Comparison of ENCODE assay signal across 9 cellular contexts in genomic region chr3:31917303-31917903, GRCh38.
DNase-seq lines count a peak whose midpoint lies in the region; ATAC-seq, FAIRE-seq and TF ChIP-seq lines count a peak whose summit lies in the region.
"Had no signal": no experiment of that assay in that cellular context is flagged by ENCODE, and none has a peak within 500 bp of the region (broad histone marks: within the 10 kb centered on the region; RNA-seq: fewer than 3 reads in every experiment).

No MANE protein-coding gene starts in this region.

- no peaks in the 10 kb centered on the region for H3K36me3 ChIP-seq in astrocyte (ENCODE audit: insufficient read depth, low read length)
- H3K36me3 ChIP-seq in suprapubic skin, result no peaks in the 10 kb centered on the region
- H3K36me3 ChIP-seq: BLaER1 had no signal

- H3K4me3 Mint-ChIP-seq in activated T-cell treated with anti-CD3 and anti-CD28 coated beads, Interleukin-2, amount 50 U/mL, for 4 hours, result peak overlapping the region; percentile 17
- H3K4me3 Mint-ChIP-seq in astrocyte (ENCODE audit: unreplicated experiment), result peak overlapping the region; percentile 50

- H3K36me3 Mint-ChIP-seq in activated T-cell treated with anti-CD3 and anti-CD28 coated beads, Interleukin-2, amount 50 U/mL, for 4 hours (ENCODE audit: insufficient read depth), result no peaks in the 10 kb centered on the region
- peaks cover 5% of the 10 kb centered on the region for H3K36me3 Mint-ChIP-seq in astrocyte (ENCODE audit: low read depth, unreplicated experiment)

- no peaks in the 10 kb centered on the region for H3K27me3 ChIP-seq in astrocyte (ENCODE audit: insufficient read depth, low read length)
- no peaks in the 10 kb centered on the region for H3K27me3 ChIP-seq in suprapubic skin
- H3K27me3 ChIP-seq: BLaER1 had no signal

- H3K9me3 Mint-ChIP-seq in activated T-cell treated with anti-CD3 and anti-CD28 coated beads, Interleukin-2, amount 50 U/mL, for 4 hours, result peaks cover 10% of the 10 kb centered on the region
- H3K9me3 Mint-ChIP-seq in astrocyte (ENCODE audit: unreplicated experiment), result no peaks in the 10 kb centered on the region

- TF ChIP-seq CTCF in astrocyte (IDR thresholded peaks at IDR 0.05; ENCODE audit: insufficient read depth, low read depth, low read length) (no peak), suprapubic skin (IDR thresholded peaks at IDR 0.05) (no peak)

- no peak overlapping the region for H3K27ac Mint-ChIP-seq in astrocyte (ENCODE audit: unreplicated experiment)

- no peaks in the 10 kb centered on the region for H3K4me1 ChIP-seq in astrocyte (ENCODE audit: insufficient read depth, low read length)
- H3K4me1 ChIP-seq in suprapubic skin, result peaks cover 21% of the 10 kb centered on the region

- FAIRE-seq in astrocyte (lab: Jason Lieb, UNC) (no peak), RCC 7860 (lab: Jason Lieb, UNC) (no peak)

- H4K20me1 ChIP-seq in astrocyte (ENCODE audit: insufficient read depth, low read length), result peaks cover 15% of the 10 kb centered on the region
- H4K20me1 ChIP-seq: BLaER1 had no signal

- H2AFZ ChIP-seq in astrocyte (ENCODE audit: low read depth, low read length), result no peak overlapping the region

- TF ChIP-seq EP300 in suprapubic skin (IDR thresholded peaks at IDR 0.05), result no peak

- DNase-seq in activated T-cell treated with anti-CD3 and anti-CD28 coated beads, Interleukin-2, amount 50 U/mL, for 4 hours, result no peak
- DNase-seq in activated T-cell treated with anti-CD3 and anti-CD28 coated beads, Interleukin-2, amount 50 U/mL, for 48 hours, result no peak
- DNase-seq in astrocyte (ENCODE audit: low read depth), result no peak
- no peak for DNase-seq in suprapubic skin (ENCODE audit: low spot score in 2 of 2)
- no peak for DNase-seq in RCC 7860 (ENCODE audit: low spot score)
- no peak for DNase-seq in stimulated activated CD4-positive, alpha-beta T cell treated with anti-CD3 and anti-CD28 coated beads, Interleukin-4, amount 100 ng/mL, for 1 hour
- DNase-seq in cerebellum (ENCODE audit: low spot score), result no peak

- H3K4me2 ChIP-seq in astrocyte (ENCODE audit: low read length), result peak overlapping the region; percentile 56

- ATAC-seq in activated T-cell treated with anti-CD3 and anti-CD28 coated beads, Interleukin-2, amount 50 U/mL, for 4 hours, result peak in 1 of 2 donors; percentile 30
- ATAC-seq in HG03064 (IDR thresholded peaks at IDR 0.05; ENCODE audit: low read depth, unreplicated experiment), result peak; percentile 53

- H3K79me2 ChIP-seq in astrocyte (ENCODE audit: insufficient read depth, low read length), result peaks cover 4% of the 10 kb centered on the region

- H3K27me3 Mint-ChIP-seq in activated T-cell treated with anti-CD3 and anti-CD28 coated beads, Interleukin-2, amount 50 U/mL, for 4 hours (ENCODE audit: low read depth), result no peaks in the 10 kb centered on the region
- H3K27me3 Mint-ChIP-seq in astrocyte (ENCODE audit: low read depth, unreplicated experiment), result no peaks in the 10 kb centered on the region

- H3K9ac ChIP-seq in astrocyte (ENCODE audit: low read length), result no peak overlapping the region
- H3K9ac ChIP-seq: BLaER1 had no signal

- 30% methylated on average over 3 of the region's 3 CpGs for WGBS in suprapubic skin

- no peak overlapping the region for H3K4me3 ChIP-seq in astrocyte (ENCODE audit: insufficient read depth, low read depth, low read length)
- H3K4me3 ChIP-seq in suprapubic skin, result peak overlapping the region; percentile 6
- H3K4me3 ChIP-seq: BLaER1 had no signal

- H3K9me3 ChIP-seq in astrocyte (ENCODE audit: insufficient read depth, low read depth, low read length), result no peaks in the 10 kb centered on the region
- peaks cover 4% of the 10 kb centered on the region for H3K9me3 ChIP-seq in suprapubic skin

- no peak for TF ChIP-seq POLR2A in suprapubic skin (IDR thresholded peaks at IDR 0.05)

- no peak overlapping the region for H3K27ac ChIP-seq in astrocyte (ENCODE audit: low read depth, low read length)
- no peak overlapping the region for H3K27ac ChIP-seq in suprapubic skin
- H3K27ac ChIP-seq: BLaER1 had no signal

- peaks cover 25% of the 10 kb centered on the region for H3K4me1 Mint-ChIP-seq in activated T-cell treated with anti-CD3 and anti-CD28 coated beads, Interleukin-2, amount 50 U/mL, for 4 hours (ENCODE audit: low read depth)
- peaks cover 31% of the 10 kb centered on the region for H3K4me1 Mint-ChIP-seq in astrocyte (ENCODE audit: low read depth, unreplicated experiment)
